1 cellular context compared by ENCODE assay signal in genomic region chr1:227072991-227073390, GRCh38.
TF ChIP-seq lines count a peak whose summit lies in the region.

No MANE protein-coding gene starts in this region.

TF ChIP-seq in SK-N-SH, 30 proteins besides CTCF, POLR2A, EP300 and RAD21 (continued from another document):
- TF ChIP-seq, protein P1, sequence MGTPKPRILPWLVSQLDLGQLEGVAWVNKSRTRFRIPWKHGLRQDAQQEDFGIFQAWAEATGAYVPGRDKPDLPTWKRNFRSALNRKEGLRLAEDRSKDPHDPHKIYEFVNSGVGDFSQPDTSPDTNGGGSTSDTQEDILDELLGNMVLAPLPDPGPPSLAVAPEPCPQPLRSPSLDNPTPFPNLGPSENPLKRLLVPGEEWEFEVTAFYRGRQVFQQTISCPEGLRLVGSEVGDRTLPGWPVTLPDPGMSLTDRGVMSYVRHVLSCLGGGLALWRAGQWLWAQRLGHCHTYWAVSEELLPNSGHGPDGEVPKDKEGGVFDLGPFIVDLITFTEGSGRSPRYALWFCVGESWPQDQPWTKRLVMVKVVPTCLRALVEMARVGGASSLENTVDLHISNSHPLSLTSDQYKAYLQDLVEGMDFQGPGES (IDR thresholded peaks at IDR 0.05; ENCODE audit: low read depth, low read length): no peak
- TF ChIP-seq YY1 (IDR thresholded peaks at IDR 0.05; ENCODE audit: low read depth) (no peak), POLR2AphosphoS5 (IDR thresholded peaks at IDR 0.05; ENCODE audit: low read depth, low read length) (no peak), TCF12 (IDR thresholded peaks at IDR 0.05) (no peak), ELF1 (IDR thresholded peaks at IDR 0.05) (no peak), MAX (IDR thresholded peaks at IDR 0.05; ENCODE audit: low read depth) (no peak), CHD2 (IDR thresholded peaks at IDR 0.05; ENCODE audit: low read length, partially characterized antibody) (no peak), ZBTB33 (IDR thresholded peaks at IDR 0.05; ENCODE audit: borderline replicate concordance, low read depth) (no peak)
- TF ChIP-seq, protein P2, sequence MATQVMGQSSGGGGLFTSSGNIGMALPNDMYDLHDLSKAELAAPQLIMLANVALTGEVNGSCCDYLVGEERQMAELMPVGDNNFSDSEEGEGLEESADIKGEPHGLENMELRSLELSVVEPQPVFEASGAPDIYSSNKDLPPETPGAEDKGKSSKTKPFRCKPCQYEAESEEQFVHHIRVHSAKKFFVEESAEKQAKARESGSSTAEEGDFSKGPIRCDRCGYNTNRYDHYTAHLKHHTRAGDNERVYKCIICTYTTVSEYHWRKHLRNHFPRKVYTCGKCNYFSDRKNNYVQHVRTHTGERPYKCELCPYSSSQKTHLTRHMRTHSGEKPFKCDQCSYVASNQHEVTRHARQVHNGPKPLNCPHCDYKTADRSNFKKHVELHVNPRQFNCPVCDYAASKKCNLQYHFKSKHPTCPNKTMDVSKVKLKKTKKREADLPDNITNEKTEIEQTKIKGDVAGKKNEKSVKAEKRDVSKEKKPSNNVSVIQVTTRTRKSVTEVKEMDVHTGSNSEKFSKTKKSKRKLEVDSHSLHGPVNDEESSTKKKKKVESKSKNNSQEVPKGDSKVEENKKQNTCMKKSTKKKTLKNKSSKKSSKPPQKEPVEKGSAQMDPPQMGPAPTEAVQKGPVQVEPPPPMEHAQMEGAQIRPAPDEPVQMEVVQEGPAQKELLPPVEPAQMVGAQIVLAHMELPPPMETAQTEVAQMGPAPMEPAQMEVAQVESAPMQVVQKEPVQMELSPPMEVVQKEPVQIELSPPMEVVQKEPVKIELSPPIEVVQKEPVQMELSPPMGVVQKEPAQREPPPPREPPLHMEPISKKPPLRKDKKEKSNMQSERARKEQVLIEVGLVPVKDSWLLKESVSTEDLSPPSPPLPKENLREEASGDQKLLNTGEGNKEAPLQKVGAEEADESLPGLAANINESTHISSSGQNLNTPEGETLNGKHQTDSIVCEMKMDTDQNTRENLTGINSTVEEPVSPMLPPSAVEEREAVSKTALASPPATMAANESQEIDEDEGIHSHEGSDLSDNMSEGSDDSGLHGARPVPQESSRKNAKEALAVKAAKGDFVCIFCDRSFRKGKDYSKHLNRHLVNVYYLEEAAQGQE (IDR thresholded peaks at IDR 0.05; ENCODE audit: low read depth, low read length): no peak
